In the genomic region with DNA sequence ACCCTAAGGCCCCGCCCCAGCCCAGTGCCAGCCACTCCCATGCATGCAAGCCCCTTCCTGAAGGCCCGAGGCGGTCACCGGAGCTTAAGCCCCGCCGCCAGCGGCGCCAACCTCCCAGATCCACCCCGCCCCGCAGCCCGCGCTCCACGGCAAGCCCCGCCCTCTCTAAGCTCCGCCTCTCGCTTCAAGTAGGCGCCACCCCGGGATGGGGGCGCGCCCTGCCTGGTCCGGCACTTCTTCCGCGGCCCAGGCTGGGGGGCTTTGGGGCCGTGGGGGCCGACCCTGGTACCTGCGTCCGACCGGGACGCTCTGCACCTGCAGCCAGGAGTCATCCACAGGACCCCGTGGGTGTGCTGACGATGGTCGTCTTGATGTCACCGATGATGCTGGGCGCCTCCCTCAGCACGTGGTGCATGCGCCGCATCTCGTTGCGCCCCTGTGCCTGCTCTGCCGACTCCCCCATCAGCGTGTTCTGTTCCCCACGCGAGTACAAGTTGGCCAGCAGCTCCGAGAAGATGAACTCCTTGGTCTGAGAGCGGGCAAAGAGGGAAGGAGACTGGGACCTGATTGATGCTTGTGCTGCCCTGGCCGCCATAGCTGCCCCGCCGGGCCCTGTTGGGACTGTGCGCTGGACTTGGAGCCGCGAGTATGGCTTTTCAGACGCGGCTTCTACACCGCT, we compare ENCODE assay signal across 1 cellular context.
A peak's percentile ranks its signal among the peaks of the same experiment; 100 is the strongest.
TF ChIP-seq lines count a peak whose summit lies in the region.

No MANE protein-coding gene starts in this region.

TF ChIP-seq in HepG2, 621 proteins besides CTCF, POLR2A, EP300 and RAD21 (continues in another document):
- TF ChIP-seq, protein P1, sequence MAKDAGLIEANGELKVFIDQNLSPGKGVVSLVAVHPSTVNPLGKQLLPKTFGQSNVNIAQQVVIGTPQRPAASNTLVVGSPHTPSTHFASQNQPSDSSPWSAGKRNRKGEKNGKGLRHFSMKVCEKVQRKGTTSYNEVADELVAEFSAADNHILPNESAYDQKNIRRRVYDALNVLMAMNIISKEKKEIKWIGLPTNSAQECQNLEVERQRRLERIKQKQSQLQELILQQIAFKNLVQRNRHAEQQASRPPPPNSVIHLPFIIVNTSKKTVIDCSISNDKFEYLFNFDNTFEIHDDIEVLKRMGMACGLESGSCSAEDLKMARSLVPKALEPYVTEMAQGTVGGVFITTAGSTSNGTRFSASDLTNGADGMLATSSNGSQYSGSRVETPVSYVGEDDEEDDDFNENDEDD (CRISPR knock-in tag; IDR thresholded peaks at IDR 0.05; ENCODE audit: borderline replicate concordance) = no peak; the same call in 1 of the 2 replicates
- TF ChIP-seq ZFX (CRISPR knock-in tag; IDR thresholded peaks at IDR 0.05; ENCODE audit: low read depth) (no peak), ZNF256 (CRISPR knock-in tag; conservative IDR thresholded peaks at IDR 0.05) (no peak), MAZ (IDR thresholded peaks at IDR 0.05; ENCODE audit: borderline replicate concordance, low read depth, low read length) (no peak), MAZ (CRISPR knock-in tag; IDR thresholded peaks at IDR 0.05; ENCODE audit: low read depth) (peak; percentile 30; the same call in 1 of the 2 replicates), ARNT2 (CRISPR knock-in tag; IDR thresholded peaks at IDR 0.05; ENCODE audit: low read depth) (0 out of 2 replicates have a peak, but pooled peaks have one; percentile 42), HNRNPLL (IDR thresholded peaks at IDR 0.05; ENCODE audit: low read depth, low read length, poor library complexity, severe bottlenecking) (peak; percentile 63), ZNF121 (CRISPR knock-in tag; IDR thresholded peaks at IDR 0.05) (no peak), ZEB1 (IDR thresholded peaks at IDR 0.05; ENCODE audit: insufficient replicate concordance, low read depth) (peak; percentile 14), ZFP41 (CRISPR knock-in tag; IDR thresholded peaks at IDR 0.05; ENCODE audit: borderline replicate concordance) (peak; percentile 63; the same call in 1 of the 2 replicates), POGZ (CRISPR knock-in tag; IDR thresholded peaks at IDR 0.05) (0 out of 2 replicates have a peak, but pooled peaks have one; percentile 44), MXI1 (IDR thresholded peaks at IDR 0.05; ENCODE audit: borderline replicate concordance, low read depth, low read length) (0 out of 3 replicates have a peak, but pooled peaks have one; percentile 12), LCORL (IDR thresholded peaks at IDR 0.05) (no peak), LCORL (CRISPR knock-in tag; IDR thresholded peaks at IDR 0.05) (0 out of 2 replicates have a peak, but pooled peaks have one; percentile 5), ZNF768 (CRISPR knock-in tag; IDR thresholded peaks at IDR 0.05) (0 out of 2 replicates have a peak, but pooled peaks have one; percentile 11), ZBTB7A (CRISPR knock-in tag; IDR thresholded peaks at IDR 0.05) (0 out of 2 replicates have a peak, but pooled peaks have one; percentile 29), HDAC1 (CRISPR knock-in tag; IDR thresholded peaks at IDR 0.05) (no peak; the same call in 1 of the 2 replicates), ETV6 (CRISPR knock-in tag; conservative IDR thresholded peaks at IDR 0.05) (0 out of 2 replicates have a peak, but pooled peaks have one; percentile 61), DMAP1 (CRISPR knock-in tag; IDR thresholded peaks at IDR 0.05) (no peak), ZFY (CRISPR knock-in tag; IDR thresholded peaks at IDR 0.05) (0 out of 2 replicates have a peak, but pooled peaks have one; percentile 7), HOXA3 (CRISPR knock-in tag; IDR thresholded peaks at IDR 0.05) (peak; percentile 10; the same call in 1 of the 2 replicates), HNRNPK (IDR thresholded peaks at IDR 0.05; ENCODE audit: low read depth, low read length, poor library complexity, severe bottlenecking) (peak; percentile 5), MTA1 (CRISPR knock-in tag; IDR thresholded peaks at IDR 0.05; ENCODE audit: borderline replicate concordance) (0 out of 2 replicates have a peak, but pooled peaks have one; percentile 6), ZNF333 (CRISPR knock-in tag; IDR thresholded peaks at IDR 0.05; ENCODE audit: borderline replicate concordance) (0 out of 2 replicates have a peak, but pooled peaks have one; percentile 36), ZNF501 (CRISPR knock-in tag; IDR thresholded peaks at IDR 0.05) (0 out of 2 replicates have a peak, but pooled peaks have one; percentile 40), ZSCAN12 (CRISPR knock-in tag; IDR thresholded peaks at IDR 0.05) (0 out of 2 replicates have a peak, but pooled peaks have one; percentile 37), SAP130 (CRISPR knock-in tag; IDR thresholded peaks at IDR 0.05; ENCODE audit: low read depth) (peak; percentile 47), SP4 (CRISPR knock-in tag; IDR thresholded peaks at IDR 0.05) (peak; percentile 47; the same call in 1 of the 2 replicates), SALL1 (CRISPR knock-in tag; IDR thresholded peaks at IDR 0.05) (0 out of 2 replicates have a peak, but pooled peaks have one; percentile 20), SP2 (CRISPR knock-in tag; IDR thresholded peaks at IDR 0.05) (0 out of 2 replicates have a peak, but pooled peaks have one; percentile 7), CAMTA2 (CRISPR knock-in tag; IDR thresholded peaks at IDR 0.05; ENCODE audit: borderline replicate concordance) (0 out of 2 replicates have a peak, but pooled peaks have one; percentile 32), ZNF563 (CRISPR knock-in tag; IDR thresholded peaks at IDR 0.05) (no peak), KDM2A (CRISPR knock-in tag; IDR thresholded peaks at IDR 0.05; ENCODE audit: borderline replicate concordance, low read depth) (no peak; the same call in 1 of the 2 replicates)
- TF ChIP-seq, protein P2, sequence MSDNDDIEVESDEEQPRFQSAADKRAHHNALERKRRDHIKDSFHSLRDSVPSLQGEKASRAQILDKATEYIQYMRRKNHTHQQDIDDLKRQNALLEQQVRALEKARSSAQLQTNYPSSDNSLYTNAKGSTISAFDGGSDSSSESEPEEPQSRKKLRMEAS (IDR thresholded peaks at IDR 0.05) = peak; percentile 37; the same call in 1 of the 2 replicates
- TF ChIP-seq, protein P3, sequence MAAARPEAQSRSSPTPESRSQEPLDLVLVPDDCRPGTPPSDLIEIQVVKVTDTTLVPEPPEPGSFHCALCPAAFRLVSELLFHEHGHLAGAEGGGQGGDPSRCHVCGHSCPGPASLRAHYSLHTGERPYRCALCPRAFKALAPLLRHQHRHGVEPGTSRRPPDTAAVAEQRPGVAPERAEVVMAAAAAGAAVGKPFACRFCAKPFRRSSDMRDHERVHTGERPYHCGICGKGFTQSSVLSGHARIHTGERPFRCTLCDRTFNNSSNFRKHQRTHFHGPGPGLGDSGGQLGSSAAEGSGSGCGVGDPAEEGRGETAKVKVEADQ (CRISPR knock-in tag; IDR thresholded peaks at IDR 0.05; ENCODE audit: borderline replicate concordance) = no peak
- TF ChIP-seq, protein P4, sequence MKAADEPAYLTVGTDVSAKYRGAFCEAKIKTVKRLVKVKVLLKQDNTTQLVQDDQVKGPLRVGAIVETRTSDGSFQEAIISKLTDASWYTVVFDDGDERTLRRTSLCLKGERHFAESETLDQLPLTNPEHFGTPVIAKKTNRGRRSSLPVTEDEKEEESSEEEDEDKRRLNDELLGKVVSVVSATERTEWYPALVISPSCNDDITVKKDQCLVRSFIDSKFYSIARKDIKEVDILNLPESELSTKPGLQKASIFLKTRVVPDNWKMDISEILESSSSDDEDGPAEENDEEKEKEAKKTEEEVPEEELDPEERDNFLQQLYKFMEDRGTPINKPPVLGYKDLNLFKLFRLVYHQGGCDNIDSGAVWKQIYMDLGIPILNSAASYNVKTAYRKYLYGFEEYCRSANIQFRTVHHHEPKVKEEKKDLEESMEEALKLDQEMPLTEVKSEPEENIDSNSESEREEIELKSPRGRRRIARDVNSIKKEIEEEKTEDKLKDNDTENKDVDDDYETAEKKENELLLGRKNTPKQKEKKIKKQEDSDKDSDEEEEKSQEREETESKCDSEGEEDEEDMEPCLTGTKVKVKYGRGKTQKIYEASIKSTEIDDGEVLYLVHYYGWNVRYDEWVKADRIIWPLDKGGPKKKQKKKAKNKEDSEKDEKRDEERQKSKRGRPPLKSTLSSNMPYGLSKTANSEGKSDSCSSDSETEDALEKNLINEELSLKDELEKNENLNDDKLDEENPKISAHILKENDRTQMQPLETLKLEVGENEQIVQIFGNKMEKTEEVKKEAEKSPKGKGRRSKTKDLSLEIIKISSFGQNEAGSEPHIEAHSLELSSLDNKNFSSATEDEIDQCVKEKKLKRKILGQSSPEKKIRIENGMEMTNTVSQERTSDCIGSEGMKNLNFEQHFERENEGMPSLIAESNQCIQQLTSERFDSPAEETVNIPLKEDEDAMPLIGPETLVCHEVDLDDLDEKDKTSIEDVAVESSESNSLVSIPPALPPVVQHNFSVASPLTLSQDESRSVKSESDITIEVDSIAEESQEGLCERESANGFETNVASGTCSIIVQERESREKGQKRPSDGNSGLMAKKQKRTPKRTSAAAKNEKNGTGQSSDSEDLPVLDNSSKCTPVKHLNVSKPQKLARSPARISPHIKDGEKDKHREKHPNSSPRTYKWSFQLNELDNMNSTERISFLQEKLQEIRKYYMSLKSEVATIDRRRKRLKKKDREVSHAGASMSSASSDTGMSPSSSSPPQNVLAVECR (CRISPR knock-in tag; IDR thresholded peaks at IDR 0.05; ENCODE audit: borderline replicate concordance) = peak; percentile 41; the same call in 1 of the 2 replicates
- TF ChIP-seq, protein P5, sequence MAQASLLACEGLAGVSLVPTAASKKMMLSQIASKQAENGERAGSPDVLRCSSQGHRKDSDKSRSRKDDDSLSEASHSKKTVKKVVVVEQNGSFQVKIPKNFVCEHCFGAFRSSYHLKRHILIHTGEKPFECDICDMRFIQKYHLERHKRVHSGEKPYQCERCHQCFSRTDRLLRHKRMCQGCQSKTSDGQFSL (CRISPR knock-in tag; IDR thresholded peaks at IDR 0.05) = 0 out of 2 replicates have a peak, but pooled peaks have one; percentile 34
- TF ChIP-seq, protein P6, sequence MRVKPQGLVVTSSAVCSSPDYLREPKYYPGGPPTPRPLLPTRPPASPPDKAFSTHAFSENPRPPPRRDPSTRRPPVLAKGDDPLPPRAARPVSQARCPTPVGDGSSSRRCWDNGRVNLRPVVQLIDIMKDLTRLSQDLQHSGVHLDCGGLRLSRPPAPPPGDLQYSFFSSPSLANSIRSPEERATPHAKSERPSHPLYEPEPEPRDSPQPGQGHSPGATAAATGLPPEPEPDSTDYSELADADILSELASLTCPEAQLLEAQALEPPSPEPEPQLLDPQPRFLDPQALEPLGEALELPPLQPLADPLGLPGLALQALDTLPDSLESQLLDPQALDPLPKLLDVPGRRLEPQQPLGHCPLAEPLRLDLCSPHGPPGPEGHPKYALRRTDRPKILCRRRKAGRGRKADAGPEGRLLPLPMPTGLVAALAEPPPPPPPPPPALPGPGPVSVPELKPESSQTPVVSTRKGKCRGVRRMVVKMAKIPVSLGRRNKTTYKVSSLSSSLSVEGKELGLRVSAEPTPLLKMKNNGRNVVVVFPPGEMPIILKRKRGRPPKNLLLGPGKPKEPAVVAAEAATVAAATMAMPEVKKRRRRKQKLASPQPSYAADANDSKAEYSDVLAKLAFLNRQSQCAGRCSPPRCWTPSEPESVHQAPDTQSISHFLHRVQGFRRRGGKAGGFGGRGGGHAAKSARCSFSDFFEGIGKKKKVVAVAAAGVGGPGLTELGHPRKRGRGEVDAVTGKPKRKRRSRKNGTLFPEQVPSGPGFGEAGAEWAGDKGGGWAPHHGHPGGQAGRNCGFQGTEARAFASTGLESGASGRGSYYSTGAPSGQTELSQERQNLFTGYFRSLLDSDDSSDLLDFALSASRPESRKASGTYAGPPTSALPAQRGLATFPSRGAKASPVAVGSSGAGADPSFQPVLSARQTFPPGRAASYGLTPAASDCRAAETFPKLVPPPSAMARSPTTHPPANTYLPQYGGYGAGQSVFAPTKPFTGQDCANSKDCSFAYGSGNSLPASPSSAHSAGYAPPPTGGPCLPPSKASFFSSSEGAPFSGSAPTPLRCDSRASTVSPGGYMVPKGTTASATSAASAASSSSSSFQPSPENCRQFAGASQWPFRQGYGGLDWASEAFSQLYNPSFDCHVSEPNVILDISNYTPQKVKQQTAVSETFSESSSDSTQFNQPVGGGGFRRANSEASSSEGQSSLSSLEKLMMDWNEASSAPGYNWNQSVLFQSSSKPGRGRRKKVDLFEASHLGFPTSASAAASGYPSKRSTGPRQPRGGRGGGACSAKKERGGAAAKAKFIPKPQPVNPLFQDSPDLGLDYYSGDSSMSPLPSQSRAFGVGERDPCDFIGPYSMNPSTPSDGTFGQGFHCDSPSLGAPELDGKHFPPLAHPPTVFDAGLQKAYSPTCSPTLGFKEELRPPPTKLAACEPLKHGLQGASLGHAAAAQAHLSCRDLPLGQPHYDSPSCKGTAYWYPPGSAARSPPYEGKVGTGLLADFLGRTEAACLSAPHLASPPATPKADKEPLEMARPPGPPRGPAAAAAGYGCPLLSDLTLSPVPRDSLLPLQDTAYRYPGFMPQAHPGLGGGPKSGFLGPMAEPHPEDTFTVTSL (CRISPR knock-in tag; IDR thresholded peaks at IDR 0.05; ENCODE audit: borderline replicate concordance) = no peak
- TF ChIP-seq, protein P7, sequence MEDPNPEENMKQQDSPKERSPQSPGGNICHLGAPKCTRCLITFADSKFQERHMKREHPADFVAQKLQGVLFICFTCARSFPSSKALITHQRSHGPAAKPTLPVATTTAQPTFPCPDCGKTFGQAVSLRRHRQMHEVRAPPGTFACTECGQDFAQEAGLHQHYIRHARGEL (CRISPR knock-in tag; IDR thresholded peaks at IDR 0.05) = 0 out of 2 replicates have a peak, but pooled peaks have one; percentile 76
- TF ChIP-seq, protein P8, sequence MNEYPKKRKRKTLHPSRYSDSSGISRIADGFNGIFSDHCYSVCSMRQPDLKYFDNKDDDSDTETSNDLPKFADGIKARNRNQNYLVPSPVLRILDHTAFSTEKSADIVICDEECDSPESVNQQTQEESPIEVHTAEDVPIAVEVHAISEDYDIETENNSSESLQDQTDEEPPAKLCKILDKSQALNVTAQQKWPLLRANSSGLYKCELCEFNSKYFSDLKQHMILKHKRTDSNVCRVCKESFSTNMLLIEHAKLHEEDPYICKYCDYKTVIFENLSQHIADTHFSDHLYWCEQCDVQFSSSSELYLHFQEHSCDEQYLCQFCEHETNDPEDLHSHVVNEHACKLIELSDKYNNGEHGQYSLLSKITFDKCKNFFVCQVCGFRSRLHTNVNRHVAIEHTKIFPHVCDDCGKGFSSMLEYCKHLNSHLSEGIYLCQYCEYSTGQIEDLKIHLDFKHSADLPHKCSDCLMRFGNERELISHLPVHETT (CRISPR knock-in tag; conservative IDR thresholded peaks at IDR 0.05) = 0 out of 2 replicates have a peak, but pooled peaks have one; percentile 11
- TF ChIP-seq, protein P9, sequence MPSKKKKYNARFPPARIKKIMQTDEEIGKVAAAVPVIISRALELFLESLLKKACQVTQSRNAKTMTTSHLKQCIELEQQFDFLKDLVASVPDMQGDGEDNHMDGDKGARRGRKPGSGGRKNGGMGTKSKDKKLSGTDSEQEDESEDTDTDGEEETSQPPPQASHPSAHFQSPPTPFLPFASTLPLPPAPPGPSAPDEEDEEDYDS (CRISPR knock-in tag; IDR thresholded peaks at IDR 0.05) = 0 out of 2 replicates have a peak, but pooled peaks have one; percentile 14
